ENCODE assay signal across 8 cellular contexts in genomic region chr7:111735661-111736323, GRCh38.
A peak's percentile ranks its signal among the peaks of the same experiment; 100 is the strongest.
DNase-seq lines count a peak whose midpoint lies in the region; TF ChIP-seq lines count a peak whose summit lies in the region.

No MANE protein-coding gene starts in this region.

- no peak overlapping the region for H3K27ac ChIP-seq in MM.1S (ENCODE audit: low read length)
- no peak overlapping the region for H3K27ac ChIP-seq in SJCRH30
- H3K27ac ChIP-seq in left ventricle myocardium inferior (replicated peaks): peak overlapping the region; percentile 14

- H2AFZ ChIP-seq in MM.1S (ENCODE audit: low read length): no peak overlapping the region

- no peaks in the 10 kb centered on the region for H3K36me3 ChIP-seq in GM06990 (ENCODE audit: control insufficient read depth, insufficient read depth, low read length)
- no peaks in the 10 kb centered on the region for H3K36me3 ChIP-seq in MM.1S (replicated peaks; ENCODE audit: insufficient read depth, low read length)
- H3K36me3 ChIP-seq in SJCRH30: no peaks in the 10 kb centered on the region
- peaks cover 59% of the 10 kb centered on the region for H3K36me3 ChIP-seq in left ventricle myocardium inferior

- TF ChIP-seq CTCF in GM06990 (IDR thresholded peaks at IDR 0.05; ENCODE audit: insufficient read depth, low read length, poor library complexity, severe bottlenecking) (peak; percentile 75), MM.1S (IDR thresholded peaks at IDR 0.05; ENCODE audit: low read length) (peak; percentile 94), left ventricle myocardium inferior (IDR thresholded peaks at IDR 0.05; ENCODE audit: borderline replicate concordance) (peak; percentile 90)

- H3K4me2 ChIP-seq in MM.1S (ENCODE audit: low read depth, low read length): no peak overlapping the region

- H3K9me3 ChIP-seq in MM.1S (replicated peaks; ENCODE audit: insufficient read depth, low read length) (no peaks in the 10 kb centered on the region), SJCRH30 (replicated peaks) (no peaks in the 10 kb centered on the region), left ventricle myocardium inferior (replicated peaks) (no peaks in the 10 kb centered on the region)

- H3K9ac ChIP-seq in MM.1S (ENCODE audit: low read length): no peak overlapping the region

- H3K4me1 ChIP-seq in MM.1S (ENCODE audit: low read length): no peaks in the 10 kb centered on the region
- H3K4me1 ChIP-seq in SJCRH30: peaks cover 4% of the 10 kb centered on the region; the same call in 1 of the 2 replicates
- peaks cover 18% of the 10 kb centered on the region for H3K4me1 ChIP-seq in left ventricle myocardium inferior

- DNase-seq in GM06990 (ENCODE audit: extremely low read depth, insufficient read length): no peak
- DNase-seq in H4 (ENCODE audit: low spot score): peak; percentile 79
- DNase-seq in MM.1S: peak; percentile 77
- peak; percentile 57 to 86 for DNase-seq in SJCRH30
- DNase-seq in amniotic epithelial cell (ENCODE audit: low read depth): peak; percentile 84
- no peak for DNase-seq in left ventricle myocardium inferior
- peak; percentile 27 for DNase-seq in skeletal muscle cell (ENCODE audit: low read depth)
- no peak for DNase-seq in posterior vena cava (ENCODE audit: low spot score)

- H3K27me3 ChIP-seq in GM06990 (replicated peaks; ENCODE audit: control insufficient read depth, insufficient read depth, low read length): no peaks in the 10 kb centered on the region
- no peaks in the 10 kb centered on the region for H3K27me3 ChIP-seq in MM.1S (replicated peaks; ENCODE audit: insufficient read depth, low read length)
- H3K27me3 ChIP-seq in SJCRH30: no peaks in the 10 kb centered on the region
- no peaks in the 10 kb centered on the region for H3K27me3 ChIP-seq in left ventricle myocardium inferior (ENCODE audit: low read depth)

- intact Hi-C loops in left ventricle myocardium inferior (cut with micrococcal nuclease): no loop called here
- intact Hi-C loops in posterior vena cava (cut with DNase I): loop anchor here (10.0 kb wide), 2 partner anchors 311 to 641 kb away; partner anchors contain the start of gene LRRN3 (in 2 of the 2)

- H3K4me3 ChIP-seq in GM06990 (replicated peaks; ENCODE audit: low read depth, low read length): no peak overlapping the region
- H3K4me3 ChIP-seq in MM.1S (ENCODE audit: low read length): no peak overlapping the region
- H3K4me3 ChIP-seq in SJCRH30: no peak overlapping the region
- no peak overlapping the region for H3K4me3 ChIP-seq in left ventricle myocardium inferior
- H3K4me3 ChIP-seq in skeletal muscle cell (ENCODE audit: low read depth, low read length): no peak overlapping the region

- no peaks in the 10 kb centered on the region for H3K79me2 ChIP-seq in MM.1S (ENCODE audit: low read length)

- H3K9me2 ChIP-seq in MM.1S (replicated peaks; ENCODE audit: insufficient read depth, low read length): no peaks in the 10 kb centered on the region

- H4K20me1 ChIP-seq in MM.1S (ENCODE audit: insufficient read depth, low read length): no peaks in the 10 kb centered on the region

- no peaks in the 10 kb centered on the region for H3F3A ChIP-seq in MM.1S (ENCODE audit: insufficient read depth, low read length)

Comparison
In these comparisons a context has a peak if more than half of its experiments do, and no peak if none do; other contexts are left out.
1. DNase-seq: peak in H4 (single experiment), MM.1S (single experiment), SJCRH30 (2 of 2), amniotic epithelial cell (single experiment) and skeletal muscle cell (single experiment); none in GM06990 (single experiment), left ventricle myocardium inferior (single experiment) and posterior vena cava (single experiment).
2. Peak in every context shown above with its lines, with median percentiles within 50 percentile points of each other: CTCF ChIP-seq.